ENCODE assay signal across 20 cellular contexts in genomic region chr1:2128189-2128901, GRCh38.
DNase-seq lines count a peak whose midpoint lies in the region; ATAC-seq and TF ChIP-seq lines count a peak whose summit lies in the region.
"Had no signal": no experiment of that assay in that cellular context is flagged by ENCODE, and none has a peak within 500 bp of the region (broad histone marks: within the 10 kb centered on the region; RNA-seq: fewer than 3 reads in every experiment).

No MANE protein-coding gene starts in this region.

- peak; percentile 29 for DNase-seq in DMS79 (lab: John Stamatoyannopoulos, UW)
- DNase-seq in left kidney (ENCODE audit: low read depth, low spot score), result peak; percentile 47
- peak; percentile 67 for DNase-seq in posterior vena cava (ENCODE audit: low spot score)
- DNase-seq in cortex of kidney (lab: John Stamatoyannopoulos, UW), result no peak
- DNase-seq: activated CD4-positive, alpha-beta T cell treated with anti-CD3 and anti-CD28 coated beads, Interleukin-2, amount 50 U/mL, for 48 hours; activated gamma-delta T cell treated with Interleukin-2 at 50 U/mL for 16 hours; CD4-positive, alpha-beta memory T cell; esophagus squamous epithelium; H7; NCI-H226; NCI-H82; occipital lobe; PC-3 had no signal

- H3K27me3 Mint-ChIP-seq in brain, result no peaks in the 10 kb centered on the region
- H3K27me3 Mint-ChIP-seq: CD4-positive, alpha-beta memory T cell; stimulated activated memory B cell treated with anti-CD40 and anti-IgM and Interleukin-4, amounts not matched to agents 10 μg/mL and 1 μg/mL and 100 μg/mL, for 72 hours; T-helper 17 cell had no signal

- H3K9me3 Mint-ChIP-seq in brain, result peaks cover 0 to 5% (median 0%) of the 10 kb centered on the region in 5 experiments
- H3K9me3 Mint-ChIP-seq: stimulated activated memory B cell treated with anti-CD40 and anti-IgM and Interleukin-4, amounts not matched to agents 10 μg/mL and 1 μg/mL and 100 μg/mL, for 72 hours had no signal

- peak overlapping the region in 4 of 5 experiments; percentile 39 to 69 (median 44) for H3K4me3 Mint-ChIP-seq in brain
- H3K4me3 Mint-ChIP-seq: stimulated activated memory B cell treated with anti-CD40 and anti-IgM and Interleukin-4, amounts not matched to agents 10 μg/mL and 1 μg/mL and 100 μg/mL, for 72 hours; T-helper 17 cell had no signal

- TF ChIP-seq CTCF in brain (conservative IDR thresholded peaks at IDR 0.05), result no peak

- no peaks in the 10 kb centered on the region for H3K36me3 Mint-ChIP-seq in brain
- H3K36me3 Mint-ChIP-seq: CD4-positive, alpha-beta memory T cell; stimulated activated memory B cell treated with anti-CD40 and anti-IgM and Interleukin-4, amounts not matched to agents 10 μg/mL and 1 μg/mL and 100 μg/mL, for 72 hours had no signal

- intact Hi-C loops in posterior vena cava (cut with DNase I), result no loop called here

- H3K4me1 Mint-ChIP-seq in brain, result peaks cover 69% of the 10 kb centered on the region

- peak overlapping the region; percentile 45 to 95 (median 88) for H3K27ac Mint-ChIP-seq in brain
- H3K27ac Mint-ChIP-seq: T-helper 17 cell had no signal

- no peak for ATAC-seq in HG03520 (IDR thresholded peaks at IDR 0.05; ENCODE audit: unreplicated experiment)
- ATAC-seq in GM19463 (IDR thresholded peaks at IDR 0.05; ENCODE audit: unreplicated experiment), result no peak
- no peak for ATAC-seq in HG02973 (IDR thresholded peaks at IDR 0.05; ENCODE audit: unreplicated experiment)
- ATAC-seq: left lobe of liver; PC-3; stimulated activated memory B cell treated with anti-CD40 and anti-IgM and Interleukin-4, amounts not matched to agents 10 μg/mL and 1 μg/mL and 100 μg/mL, for 72 hours; T-helper 17 cell had no signal
